Comparison of ENCODE assay signal across 16 cellular contexts in the genomic region with DNA sequence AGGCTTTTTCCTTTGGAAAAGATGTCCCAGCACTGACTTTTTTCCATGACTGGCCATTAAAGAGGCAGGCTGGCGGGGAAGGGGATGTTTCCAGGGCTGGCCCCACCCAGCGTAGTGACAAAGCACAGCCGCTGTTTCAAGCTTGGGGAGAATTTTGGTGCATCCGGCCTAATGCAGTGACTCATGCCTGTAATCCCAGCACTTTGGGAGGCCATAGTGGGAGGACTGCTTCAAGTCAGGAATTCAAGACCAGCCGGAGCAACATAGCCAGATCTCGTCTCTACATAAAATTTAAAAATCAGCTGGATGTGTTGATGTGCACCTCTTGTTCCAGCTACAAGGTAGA.
DNase-seq lines count a peak whose midpoint lies in the region; FAIRE-seq and TF ChIP-seq lines count a peak whose summit lies in the region.
"Had no signal": no experiment of that assay in that cellular context is flagged by ENCODE, and none has a peak within 500 bp of the region (broad histone marks: within the 10 kb centered on the region; RNA-seq: fewer than 3 reads in every experiment).

No MANE protein-coding gene starts in this region.

- H3K9me3 ChIP-seq in colonic mucosa, result no peaks in the 10 kb centered on the region
- H3K9me3 ChIP-seq: SJCRH30, tibial artery had no signal

- H3K4me3 ChIP-seq in colonic mucosa, result no peak overlapping the region
- H3K4me3 ChIP-seq: SJCRH30, tibial artery had no signal

- peaks cover 27% of the 10 kb centered on the region for H3K27me3 Mint-ChIP-seq in activated T-cell treated with anti-CD3 and anti-CD28 coated beads, Interleukin-2, amount 50 U/mL, for 24 hours

- intact Hi-C loops in colonic mucosa (cut with DNase I), result no loop called here

- DNase-seq in H54 (ENCODE audit: insufficient read length, low spot score) (no peak), colonic mucosa (peak; percentile 46), islet precursor cell (peak; percentile 74), stromal cell of bone marrow (ENCODE audit: low read depth) (peak; percentile 51), DMS153 treated with DMSO at 0.1 percent for 48 hours (lab: John Stamatoyannopoulos, UW; ENCODE audit: unreplicated experiment) (no peak), AG08396 (ENCODE audit: low spot score) (no peak), retina (no peak)
- DNase-seq in activated T-cell treated with anti-CD3 and anti-CD28 coated beads, Interleukin-2, amount 50 U/mL, for 24 hours, result no peak
- DNase-seq: activated CD4-positive, alpha-beta memory T cell treated with anti-CD3 and anti-CD28 coated beads, Interleukin-2, amount 10 ng/mL, durations not matched to agents 7 days and 5 days; DND-41; SJCRH30; tibial artery had no signal

- H3K4me1 ChIP-seq in colonic mucosa, result no peaks in the 10 kb centered on the region
- H3K4me1 ChIP-seq: SJCRH30, tibial artery had no signal

- H3K9me3 Mint-ChIP-seq in activated T-cell treated with anti-CD3 and anti-CD28 coated beads, Interleukin-2, amount 50 U/mL, for 24 hours, result no peaks in the 10 kb centered on the region
- H3K9me3 Mint-ChIP-seq: activated CD4-positive, alpha-beta memory T cell treated with anti-CD3 and anti-CD28 coated beads, Interleukin-2, amount 10 ng/mL, durations not matched to agents 7 days and 5 days; activated T-helper 17 cell treated with anti-CD3 and anti-CD28 coated beads, Interleukin-2, amount 50 U/mL, for 72 hours had no signal

- H3K27ac Mint-ChIP-seq in activated T-cell treated with anti-CD3 and anti-CD28 coated beads, Interleukin-2, amount 50 U/mL, for 24 hours, result no peak overlapping the region
- H3K27ac Mint-ChIP-seq: activated CD4-positive, alpha-beta memory T cell treated with anti-CD3 and anti-CD28 coated beads, Interleukin-2, amount 10 ng/mL, durations not matched to agents 7 days and 5 days; activated T-helper 17 cell treated with anti-CD3 and anti-CD28 coated beads, Interleukin-2, amount 50 U/mL, for 72 hours; CD14-positive monocyte had no signal

- no peak overlapping the region for H3K27ac ChIP-seq in colonic mucosa
- H3K27ac ChIP-seq: SJCRH30, tibial artery had no signal

- no peak overlapping the region for H3K9ac ChIP-seq in colonic mucosa (ENCODE audit: low read depth in 2 of 2, low read length in 2 of 2)

- H3K4me1 Mint-ChIP-seq in activated T-cell treated with anti-CD3 and anti-CD28 coated beads, Interleukin-2, amount 50 U/mL, for 24 hours (ENCODE audit: low read depth), result no peaks in the 10 kb centered on the region
- H3K4me1 Mint-ChIP-seq: activated CD4-positive, alpha-beta memory T cell treated with anti-CD3 and anti-CD28 coated beads, Interleukin-2, amount 10 ng/mL, durations not matched to agents 7 days and 5 days; activated T-helper 17 cell treated with anti-CD3 and anti-CD28 coated beads, Interleukin-2, amount 50 U/mL, for 72 hours had no signal

- H3K4me3 Mint-ChIP-seq in activated T-cell treated with anti-CD3 and anti-CD28 coated beads, Interleukin-2, amount 50 U/mL, for 24 hours, result no peak overlapping the region
- H3K4me3 Mint-ChIP-seq: activated CD4-positive, alpha-beta memory T cell treated with anti-CD3 and anti-CD28 coated beads, Interleukin-2, amount 10 ng/mL, durations not matched to agents 7 days and 5 days; activated T-helper 17 cell treated with anti-CD3 and anti-CD28 coated beads, Interleukin-2, amount 50 U/mL, for 72 hours; CD14-positive monocyte had no signal

- no peak for TF ChIP-seq POLR2A in H54 (IDR thresholded peaks at IDR 0.05; ENCODE audit: low read depth, low read length)

- no peaks in the 10 kb centered on the region for H3K27me3 ChIP-seq in colonic mucosa
- H3K27me3 ChIP-seq: SJCRH30, tibial artery had no signal

- no peak for TF ChIP-seq CTCF in colonic mucosa (IDR thresholded peaks at IDR 0.05)

- no peaks in the 10 kb centered on the region for H3K36me3 ChIP-seq in colonic mucosa
- H3K36me3 ChIP-seq: SJCRH30, tibial artery had no signal

- H3K36me3 Mint-ChIP-seq in activated T-cell treated with anti-CD3 and anti-CD28 coated beads, Interleukin-2, amount 50 U/mL, for 24 hours (ENCODE audit: low read depth), result no peaks in the 10 kb centered on the region
- H3K36me3 Mint-ChIP-seq: CD14-positive monocyte had no signal

- FAIRE-seq in H54 (lab: Jason Lieb, UNC), result peak; percentile 23
- FAIRE-seq: GM12892, keratinocyte had no signal

Comparison
In these comparisons a context has a peak if more than half of its experiments do, and no peak if none do; other contexts are left out.
1. DNase-seq: peak in colonic mucosa (single experiment), islet precursor cell (single experiment) and stromal cell of bone marrow (single experiment); none in H54 (single experiment), activated T-cell treated with anti-CD3 and anti-CD28 coated beads, Interleukin-2, amount 50 U/mL, for 24 hours (single experiment), DMS153 treated with DMSO at 0.1 percent for 48 hours (single experiment), AG08396 (single experiment) and retina (single experiment).